8 cellular contexts compared by ENCODE assay signal in genomic region chr3:156705761-156706631, GRCh38. TPM values are rescaled to one million over a fixed set of nuclear protein-coding genes. Genes with fewer than 3 reads are reported as not detected.
DNase-seq lines count a peak whose midpoint lies in the region; ATAC-seq lines count a peak whose summit lies in the region.

No MANE protein-coding gene starts in this region.

- H3K4me3 ChIP-seq in SJSA1 (no peak overlapping the region), right cardiac atrium (ENCODE audit: low read length) (no peak overlapping the region)

- peaks cover 1% of the 10 kb centered on the region for H3K9me3 Mint-ChIP-seq in activated naive CD8-positive, alpha-beta T cell treated with anti-CD3 and anti-CD28 coated beads, Interleukin-2, amount 10 ng/mL, durations not matched to agents 7 days and 5 days
- no peaks in the 10 kb centered on the region for H3K9me3 Mint-ChIP-seq in activated naive CD8-positive, alpha-beta T cell treated with anti-CD3 and anti-CD28 coated beads, Interleukin-2, amount 50 U/mL, for 24 hours
- no peaks in the 10 kb centered on the region for H3K9me3 Mint-ChIP-seq in stimulated activated naive B cell treated with anti-CD40 and anti-IgM and Interleukin-4, amounts not matched to agents 10 μg/mL and 1 μg/mL and 100 μg/mL, for 72 hours

- H3K4me1 ChIP-seq in SJSA1 (replicated peaks), result peaks cover 22% of the 10 kb centered on the region
- H3K4me1 ChIP-seq in right cardiac atrium (ENCODE audit: control insufficient read depth, insufficient read depth, low read length), result no peaks in the 10 kb centered on the region

- no peaks in the 10 kb centered on the region for H3K27me3 Mint-ChIP-seq in activated naive CD8-positive, alpha-beta T cell treated with anti-CD3 and anti-CD28 coated beads, Interleukin-2, amount 10 ng/mL, durations not matched to agents 7 days and 5 days
- no peaks in the 10 kb centered on the region for H3K27me3 Mint-ChIP-seq in activated naive CD8-positive, alpha-beta T cell treated with anti-CD3 and anti-CD28 coated beads, Interleukin-2, amount 50 U/mL, for 24 hours
- H3K27me3 Mint-ChIP-seq in stimulated activated naive B cell treated with anti-CD40 and anti-IgM and Interleukin-4, amounts not matched to agents 10 μg/mL and 1 μg/mL and 100 μg/mL, for 72 hours, result no peaks in the 10 kb centered on the region

- H3K27ac ChIP-seq in SJSA1, result 0 out of 2 replicates have a peak overlapping the region, but pooled peaks have one; percentile 13
- no peak overlapping the region for H3K27ac ChIP-seq in right cardiac atrium (ENCODE audit: low read length)

- H3K9me3 ChIP-seq in SJSA1 (replicated peaks) (no peaks in the 10 kb centered on the region), right cardiac atrium (ENCODE audit: control insufficient read depth, low read length) (no peaks in the 10 kb centered on the region)

- no peaks in the 10 kb centered on the region for H3K27me3 ChIP-seq in SJSA1 (replicated peaks)
- H3K27me3 ChIP-seq in right cardiac atrium (ENCODE audit: control insufficient read depth, insufficient read depth), result no peaks in the 10 kb centered on the region

- H3K27ac Mint-ChIP-seq in activated naive CD8-positive, alpha-beta T cell treated with anti-CD3 and anti-CD28 coated beads, Interleukin-2, amount 10 ng/mL, durations not matched to agents 7 days and 5 days, result no peak overlapping the region
- H3K27ac Mint-ChIP-seq in activated naive CD8-positive, alpha-beta T cell treated with anti-CD3 and anti-CD28 coated beads, Interleukin-2, amount 50 U/mL, for 24 hours, result no peak overlapping the region
- H3K27ac Mint-ChIP-seq in stimulated activated naive B cell treated with anti-CD40 and anti-IgM and Interleukin-4, amounts not matched to agents 10 μg/mL and 1 μg/mL and 100 μg/mL, for 72 hours, result no peak overlapping the region

- POLR2A ChIA-PET in activated naive CD8-positive, alpha-beta T cell treated with anti-CD3 and anti-CD28 coated beads, Interleukin-2, amount 10 ng/mL, durations not matched to agents 7 days and 5 days (lab: Charles Lee), result no interaction called here

- peak overlapping the region; percentile 19 for H3K4me3 Mint-ChIP-seq in activated naive CD8-positive, alpha-beta T cell treated with anti-CD3 and anti-CD28 coated beads, Interleukin-2, amount 10 ng/mL, durations not matched to agents 7 days and 5 days
- H3K4me3 Mint-ChIP-seq in activated naive CD8-positive, alpha-beta T cell treated with anti-CD3 and anti-CD28 coated beads, Interleukin-2, amount 50 U/mL, for 24 hours, result no peak overlapping the region
- H3K4me3 Mint-ChIP-seq in stimulated activated naive B cell treated with anti-CD40 and anti-IgM and Interleukin-4, amounts not matched to agents 10 μg/mL and 1 μg/mL and 100 μg/mL, for 72 hours, result peak overlapping the region in 1 of 2 donors; percentile 35

- intact Hi-C loops in right cardiac atrium (cut with DNase I), result no loop called here

- H3K4me1 Mint-ChIP-seq in activated naive CD8-positive, alpha-beta T cell treated with anti-CD3 and anti-CD28 coated beads, Interleukin-2, amount 10 ng/mL, durations not matched to agents 7 days and 5 days, result peaks cover 21% of the 10 kb centered on the region
- peaks cover 7% of the 10 kb centered on the region for H3K4me1 Mint-ChIP-seq in activated naive CD8-positive, alpha-beta T cell treated with anti-CD3 and anti-CD28 coated beads, Interleukin-2, amount 50 U/mL, for 24 hours
- H3K4me1 Mint-ChIP-seq in stimulated activated naive B cell treated with anti-CD40 and anti-IgM and Interleukin-4, amounts not matched to agents 10 μg/mL and 1 μg/mL and 100 μg/mL, for 72 hours, result peaks cover 3 to 35% of the 10 kb centered on the region in 2 donors

- ATAC-seq in activated naive CD8-positive, alpha-beta T cell treated with anti-CD3 and anti-CD28 coated beads, Interleukin-2, amount 10 ng/mL, durations not matched to agents 7 days and 5 days (ENCODE audit: low read depth), result no peak
- no peak for ATAC-seq in activated naive CD8-positive, alpha-beta T cell treated with anti-CD3 and anti-CD28 coated beads, Interleukin-2, amount 50 U/mL, for 24 hours
- peak; percentile 68 for ATAC-seq in HG03066 (IDR thresholded peaks at IDR 0.05; ENCODE audit: low read depth, unreplicated experiment)
- peak; percentile 91 to 96 for ATAC-seq in stimulated activated naive B cell treated with anti-CD40 and anti-IgM and Interleukin-4, amounts not matched to agents 10 μg/mL and 1 μg/mL and 100 μg/mL, for 72 hours (replicated peaks)
- ATAC-seq in right cardiac atrium, result no peak

- H3K36me3 Mint-ChIP-seq in activated naive CD8-positive, alpha-beta T cell treated with anti-CD3 and anti-CD28 coated beads, Interleukin-2, amount 10 ng/mL, durations not matched to agents 7 days and 5 days, result peaks cover 47% of the 10 kb centered on the region
- peaks cover 36% of the 10 kb centered on the region for H3K36me3 Mint-ChIP-seq in activated naive CD8-positive, alpha-beta T cell treated with anti-CD3 and anti-CD28 coated beads, Interleukin-2, amount 50 U/mL, for 24 hours (ENCODE audit: low read depth)
- peaks cover 25 to 39% of the 10 kb centered on the region in 2 donors for H3K36me3 Mint-ChIP-seq in stimulated activated naive B cell treated with anti-CD40 and anti-IgM and Interleukin-4, amounts not matched to agents 10 μg/mL and 1 μg/mL and 100 μg/mL, for 72 hours

- DNase-seq in activated naive CD8-positive, alpha-beta T cell treated with anti-CD3 and anti-CD28 coated beads, Interleukin-2, amount 10 ng/mL, durations not matched to agents 7 days and 5 days, result no peak
- DNase-seq in activated naive CD8-positive, alpha-beta T cell treated with anti-CD3 and anti-CD28 coated beads, Interleukin-2, amount 50 U/mL, for 24 hours, result no peak
- DNase-seq in SJSA1 (ENCODE audit: low read depth in 1 of 2, low spot score in 2 of 2) (peak in 1 of 2 experiments; percentile 30), right cardiac atrium (no peak), T-helper 9 cell (no peak)
- DNase-seq in stimulated activated naive B cell treated with anti-CD40 and anti-IgM and Interleukin-4, amounts not matched to agents 10 μg/mL and 1 μg/mL and 100 μg/mL, for 72 hours, result no peak
- no peak for DNase-seq in effector CD8-positive, alpha-beta T cell (lab: John Stamatoyannopoulos, UW)

- WGBS in right cardiac atrium, result 63% methylated on average over 3 of the region's 3 CpGs

- peaks cover 84% of the 10 kb centered on the region for H3K36me3 ChIP-seq in SJSA1

RNA-seq across cellular contexts. Expression of gene TIPARP, which starts 31.6 kb away (rescaled TPM):
- total RNA-seq in activated naive CD8-positive, alpha-beta T cell treated with anti-CD3 and anti-CD28 coated beads, Interleukin-2, amount 10 ng/mL, durations not matched to agents 7 days and 5 days, result 10 to 100 TPM; 50.9 to 59.9 TPM
- total RNA-seq in SJSA1 (2014; rRNA removed; shearing (Covaris generic)), result 42.4 and 50.5 TPM in 2 replicates
- total RNA-seq in right cardiac atrium, result 10 to 100 TPM; 32.8 to 51.3 (median 41.2) TPM
- polyA plus RNA-seq in right cardiac atrium, result 24.3 TPM

Comparison
In these comparisons a context has a peak if more than half of its experiments do, and no peak if none do; other contexts are left out.
1. ATAC-seq: peak in HG03066 (single experiment) and stimulated activated naive B cell treated with anti-CD40 and anti-IgM and Interleukin-4, amounts not matched to agents 10 μg/mL and 1 μg/mL and 100 μg/mL, for 72 hours (2 of 2); none in activated naive CD8-positive, alpha-beta T cell treated with anti-CD3 and anti-CD28 coated beads, Interleukin-2, amount 10 ng/mL, durations not matched to agents 7 days and 5 days (single experiment), activated naive CD8-positive, alpha-beta T cell treated with anti-CD3 and anti-CD28 coated beads, Interleukin-2, amount 50 U/mL, for 24 hours (single experiment) and right cardiac atrium (0 of 2).